1 cellular context compared by ENCODE assay signal in genomic region chrX:56281789-56282188, GRCh38.
TF ChIP-seq lines count a peak whose summit lies in the region.

No MANE protein-coding gene starts in this region.

TF ChIP-seq in WTC11, 78 proteins besides CTCF, POLR2A, EP300 and RAD21 (continued from another document):
- no peak for TF ChIP-seq GABPB1 (CRISPR knock-in tag; IDR thresholded peaks at IDR 0.05)
